17 cellular contexts compared by ENCODE assay signal in the genomic region with DNA sequence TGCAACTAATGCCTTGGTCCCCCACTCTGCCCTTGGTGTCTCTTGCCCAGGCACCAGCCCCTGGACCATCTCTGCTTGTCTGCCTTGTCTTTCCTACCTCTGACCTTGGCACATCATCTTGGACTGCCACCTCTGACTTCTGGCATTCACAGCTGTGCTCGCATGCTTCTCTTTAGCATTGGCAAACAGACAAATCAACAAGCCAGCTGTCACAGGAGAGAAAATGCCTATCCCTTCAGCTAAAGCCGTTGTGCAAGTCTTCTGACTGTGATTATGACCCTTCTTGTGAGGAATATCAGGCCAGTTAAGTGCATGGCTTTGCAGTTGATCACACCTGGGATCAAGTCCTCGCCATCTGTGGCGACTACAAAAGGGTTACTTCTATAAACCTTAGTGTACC.
DNase-seq lines count a peak whose midpoint lies in the region; ATAC-seq, FAIRE-seq and TF ChIP-seq lines count a peak whose summit lies in the region.
"Had no signal": no experiment of that assay in that cellular context is flagged by ENCODE, and none has a peak within 500 bp of the region (broad histone marks: within the 10 kb centered on the region; RNA-seq: fewer than 3 reads in every experiment).

No MANE protein-coding gene starts in this region.

- intact Hi-C loops in IMR-90 (cut with micrococcal nuclease), result loop anchor here (5.0 kb wide), 1 partner anchor 108 kb away; no protein-coding TSS in a partner anchor

- no peak overlapping the region; the same call in 1 of the 2 replicates for H3K23ac ChIP-seq in IMR-90 (ENCODE audit: low read depth, low read length)

- CTCF ChIA-PET in A549 (lab: Yijun Ruan, JAX) (no interaction called here), IMR-90 (lab: Yijun Ruan, JAX) (no interaction called here)

- H3K27ac Mint-ChIP-seq in astrocyte (ENCODE audit: unreplicated experiment), result peak overlapping the region; percentile 59

- H4K8ac ChIP-seq in IMR-90 (ENCODE audit: low read depth in 2 of 2, low read length in 2 of 2), result no peak overlapping the region

- H4K20me1 ChIP-seq in IMR-90 (ENCODE audit: insufficient read depth, low read length) (peaks cover 17% of the 10 kb centered on the region), astrocyte (ENCODE audit: insufficient read depth, low read length) (peaks cover 56% of the 10 kb centered on the region)

- H3K4me1 ChIP-seq in A549 (peaks cover 33% of the 10 kb centered on the region), IMR-90 (ENCODE audit: control insufficient read depth, insufficient read depth, low read length) (peaks cover 10% of the 10 kb centered on the region), astrocyte (ENCODE audit: insufficient read depth, low read length) (peaks cover 24% of the 10 kb centered on the region)

- no peak overlapping the region for H3K14ac ChIP-seq in IMR-90 (replicated peaks; ENCODE audit: low read depth, low read length)

- no peak for DNase-seq in A549 (ENCODE audit: low read depth in 1 of 2, low spot score in 1 of 2)
- no peak for DNase-seq in IMR-90
- DNase-seq in astrocyte (ENCODE audit: low read depth), result no peak
- DNase-seq in myocyte (ENCODE audit: low read depth), result peak; percentile 70
- no peak for DNase-seq in G401 (ENCODE audit: low spot score)
- no peak for DNase-seq in GM19239 (ENCODE audit: insufficient read length, low spot score)
- DNase-seq: DMS53, MV-4-11, NCI-H1417, NCI-H2029, NCI-H510A, RPMI8226 had no signal

- no peak for TF ChIP-seq POLR2A in A549 (IDR thresholded peaks at IDR 0.05; ENCODE audit: low read length)
- TF ChIP-seq POLR2A in IMR-90 (IDR thresholded peaks at IDR 0.05; ENCODE audit: low read depth, low read length), result no peak

- peaks cover 61% of the 10 kb centered on the region for H3K79me2 ChIP-seq in astrocyte (ENCODE audit: insufficient read depth, low read length)

- no peak overlapping the region for H2BK15ac ChIP-seq in IMR-90 (ENCODE audit: low read depth, low read length)

- H3K4me3 Mint-ChIP-seq in astrocyte (ENCODE audit: unreplicated experiment), result no peak overlapping the region

- no peaks in the 10 kb centered on the region for H3K27me3 Mint-ChIP-seq in astrocyte (ENCODE audit: low read depth, unreplicated experiment)

- FAIRE-seq in A549 (lab: Jason Lieb, UNC), result no peak
- no peak for FAIRE-seq in astrocyte (lab: Jason Lieb, UNC)
- no peak for FAIRE-seq in GM19239 (lab: Jason Lieb, UNC)
- FAIRE-seq: H54 had no signal

- no peaks in the 10 kb centered on the region for H3K9me3 Mint-ChIP-seq in astrocyte (ENCODE audit: unreplicated experiment)

- H3K4me3 ChIP-seq in A549 (no peak overlapping the region), IMR-90 (ENCODE audit: insufficient read depth, low read depth, low read length) (no peak overlapping the region), astrocyte (ENCODE audit: insufficient read depth, low read depth, low read length) (no peak overlapping the region)
- H3K4me3 ChIP-seq: SJSA1 had no signal

- no peak for TF ChIP-seq RAD21 in A549 (conservative IDR thresholded peaks at IDR 0.05 in 1 of 2, IDR thresholded peaks at IDR 0.05 in 1 of 2)
- TF ChIP-seq RAD21 in IMR-90 (IDR thresholded peaks at IDR 0.05; ENCODE audit: low read length), result no peak

- no peak overlapping the region for H4K5ac ChIP-seq in IMR-90 (ENCODE audit: low read depth, low read length)

- TF ChIP-seq EP300 in A549 (IDR thresholded peaks at IDR 0.05), result no peak

- TF ChIP-seq CTCF in A549 (IDR thresholded peaks at IDR 0.05) (no peak), IMR-90 (conservative IDR thresholded peaks at IDR 0.05; ENCODE audit: low read depth, low read length) (no peak), astrocyte (IDR thresholded peaks at IDR 0.05; ENCODE audit: insufficient read depth, low read depth, low read length) (no peak)

- no peak overlapping the region for H3K4ac ChIP-seq in IMR-90 (ENCODE audit: low read depth, low read length)

- H2BK5ac ChIP-seq in IMR-90 (ENCODE audit: low read depth, low read length, poor library complexity, severe bottlenecking), result no peak overlapping the region

- peak overlapping the region; percentile 50; the same call in 1 of the 2 replicates for H2AK5ac ChIP-seq in IMR-90 (ENCODE audit: low read depth, low read length)

- H4K91ac ChIP-seq in IMR-90 (ENCODE audit: insufficient read depth, low read depth, low read length), result no peak overlapping the region

- no peak overlapping the region for H3K9ac ChIP-seq in IMR-90 (ENCODE audit: low read depth, low read length)
- H3K9ac ChIP-seq in astrocyte (ENCODE audit: low read length), result no peak overlapping the region

- dilution Hi-C loops in IMR-90 (cut with HindIII; ENCODE audit: low sequenced_read_pairs, unreplicated experiment), result no loop called here

- H3K36me3 Mint-ChIP-seq in astrocyte (ENCODE audit: low read depth, unreplicated experiment), result peaks cover 45% of the 10 kb centered on the region

- H3K18ac ChIP-seq in IMR-90 (ENCODE audit: low read depth, low read length), result no peak overlapping the region

- ATAC-seq in A549 (no peak), IMR-90 (ENCODE audit: low read depth) (no peak), HG03196 (IDR thresholded peaks at IDR 0.05; ENCODE audit: unreplicated experiment) (no peak), HG03378 (IDR thresholded peaks at IDR 0.05; ENCODE audit: unreplicated experiment) (no peak)

- H2AFZ ChIP-seq in IMR-90 (replicated peaks; ENCODE audit: low read length, poor library complexity) (no peak overlapping the region), astrocyte (ENCODE audit: low read depth, low read length) (no peak overlapping the region)

- no peak overlapping the region for H2BK120ac ChIP-seq in IMR-90 (ENCODE audit: low read depth, low read length)

- H3K9me1 ChIP-seq in IMR-90 (ENCODE audit: insufficient read depth, low read length), result peaks cover 41% of the 10 kb centered on the region

- peaks cover 43% of the 10 kb centered on the region for H3K4me1 Mint-ChIP-seq in astrocyte (ENCODE audit: low read depth, unreplicated experiment)

- no TSS peak for BruUV-seq in IMR-90 (replicated peaks; lab: Mats Ljungman, UMichigan)

- H3K56ac ChIP-seq in IMR-90 (ENCODE audit: extremely low read depth, insufficient read depth, low read length), result no peak overlapping the region

- no peak overlapping the region; the same call in 1 of the 2 replicates for H2BK20ac ChIP-seq in IMR-90 (ENCODE audit: low read depth, low read length)

- 82% methylated on average over 4 of the region's 4 CpGs for WGBS in A549 (ENCODE audit: missing lambda C conversion rate)
- WGBS in IMR-90 (ENCODE audit: extremely low coverage in 2 of 2, insufficient read length in 1 of 2), 2 experiments, result 100% methylated on average over 1 of the region's 4 CpGs; no CpG with 5 or more reads in 1 of the 2 experiments

- no peak overlapping the region for H3K4me2 ChIP-seq in A549
- no peak overlapping the region for H3K4me2 ChIP-seq in IMR-90 (ENCODE audit: low read depth, low read length)
- no peak overlapping the region for H3K4me2 ChIP-seq in astrocyte (ENCODE audit: low read length)

- H2AK9ac ChIP-seq in IMR-90 (replicated peaks; ENCODE audit: low read depth, low read length, poor library complexity), result no peak overlapping the region

- H3K36me3 ChIP-seq in IMR-90 (ENCODE audit: control insufficient read depth, insufficient read depth, low read length), result peaks cover 26% of the 10 kb centered on the region
- H3K36me3 ChIP-seq in astrocyte (ENCODE audit: insufficient read depth, low read length), result peaks cover 6% of the 10 kb centered on the region

- POLR2A ChIA-PET in A549 (lab: Yijun Ruan, JAX), result no interaction called here
- POLR2A ChIA-PET in IMR-90 (lab: Charles Lee; ENCODE audit: unreplicated experiment), result no interaction called here

- in situ Hi-C loops in IMR-90 (cut with MboI; ENCODE audit: low sequenced_read_pairs) (no loop called here), G401 (cut with HindIII; ENCODE audit: low sequenced_read_pairs) (no loop called here)

- H3K27ac ChIP-seq in A549, result peak overlapping the region in 1 of 2 experiments; percentile 45; a peak in 1 of 6 replicates
- H3K27ac ChIP-seq in IMR-90 (ENCODE audit: insufficient read depth, low read length), result no peak overlapping the region
- H3K27ac ChIP-seq in astrocyte (ENCODE audit: low read depth, low read length), result no peak overlapping the region
- H3K27ac ChIP-seq: C4-2B, SJSA1 had no signal

- H3K27me3 ChIP-seq in IMR-90 (ENCODE audit: control insufficient read depth, insufficient read depth, low read length), result no peaks in the 10 kb centered on the region
- no peaks in the 10 kb centered on the region for H3K27me3 ChIP-seq in astrocyte (ENCODE audit: insufficient read depth, low read length)
- H3K27me3 ChIP-seq: SJSA1 had no signal

- H3K79me1 ChIP-seq in IMR-90 (ENCODE audit: low read depth in 1 of 2, low read length in 2 of 2), result peaks cover 57 to 84% of the 10 kb centered on the region in 2 experiments

- H3K9me3 ChIP-seq in A549, result no peaks in the 10 kb centered on the region
- H3K9me3 ChIP-seq in IMR-90 (ENCODE audit: control insufficient read depth, insufficient read depth, low read length), result no peaks in the 10 kb centered on the region
- H3K9me3 ChIP-seq in astrocyte (ENCODE audit: insufficient read depth, low read depth, low read length), result no peaks in the 10 kb centered on the region
- H3K9me3 ChIP-seq: SJSA1 had no signal

TF ChIP-seq in A549, 52 proteins besides CTCF, POLR2A, EP300 and RAD21:
- TF ChIP-seq, protein P1, sequence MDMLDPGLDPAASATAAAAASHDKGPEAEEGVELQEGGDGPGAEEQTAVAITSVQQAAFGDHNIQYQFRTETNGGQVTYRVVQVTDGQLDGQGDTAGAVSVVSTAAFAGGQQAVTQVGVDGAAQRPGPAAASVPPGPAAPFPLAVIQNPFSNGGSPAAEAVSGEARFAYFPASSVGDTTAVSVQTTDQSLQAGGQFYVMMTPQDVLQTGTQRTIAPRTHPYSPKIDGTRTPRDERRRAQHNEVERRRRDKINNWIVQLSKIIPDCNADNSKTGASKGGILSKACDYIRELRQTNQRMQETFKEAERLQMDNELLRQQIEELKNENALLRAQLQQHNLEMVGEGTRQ (IDR thresholded peaks at IDR 0.05), result no peak
- TF ChIP-seq RCOR1 (IDR thresholded peaks at IDR 0.05; ENCODE audit: low read depth, low read length) (no peak), KDM1A (IDR thresholded peaks at IDR 0.05; ENCODE audit: low read depth) (0 out of 2 replicates have a peak, but pooled peaks have one; percentile 51)

TF ChIP-seq in IMR-90, 13 proteins besides CTCF, POLR2A, EP300 and RAD21 (continues in another document):
- TF ChIP-seq FOS (IDR thresholded peaks at IDR 0.05; ENCODE audit: low read depth, low read length), result no peak
- TF ChIP-seq SMC3 (IDR thresholded peaks at IDR 0.05; ENCODE audit: low read depth, low read length), result no peak
- TF ChIP-seq CEBPB (IDR thresholded peaks at IDR 0.05; ENCODE audit: low read depth, low read length), result no peak
- no peak for TF ChIP-seq MAFK (IDR thresholded peaks at IDR 0.05; ENCODE audit: low read depth, low read length)
- no peak for TF ChIP-seq NFE2L2 (IDR thresholded peaks at IDR 0.05; ENCODE audit: low read depth, low read length)
- TF ChIP-seq RCOR1 (IDR thresholded peaks at IDR 0.05; ENCODE audit: insufficient replicate concordance, low read length), result no peak
